ENCODE assay signal across 1 cellular context in the genomic region with DNA sequence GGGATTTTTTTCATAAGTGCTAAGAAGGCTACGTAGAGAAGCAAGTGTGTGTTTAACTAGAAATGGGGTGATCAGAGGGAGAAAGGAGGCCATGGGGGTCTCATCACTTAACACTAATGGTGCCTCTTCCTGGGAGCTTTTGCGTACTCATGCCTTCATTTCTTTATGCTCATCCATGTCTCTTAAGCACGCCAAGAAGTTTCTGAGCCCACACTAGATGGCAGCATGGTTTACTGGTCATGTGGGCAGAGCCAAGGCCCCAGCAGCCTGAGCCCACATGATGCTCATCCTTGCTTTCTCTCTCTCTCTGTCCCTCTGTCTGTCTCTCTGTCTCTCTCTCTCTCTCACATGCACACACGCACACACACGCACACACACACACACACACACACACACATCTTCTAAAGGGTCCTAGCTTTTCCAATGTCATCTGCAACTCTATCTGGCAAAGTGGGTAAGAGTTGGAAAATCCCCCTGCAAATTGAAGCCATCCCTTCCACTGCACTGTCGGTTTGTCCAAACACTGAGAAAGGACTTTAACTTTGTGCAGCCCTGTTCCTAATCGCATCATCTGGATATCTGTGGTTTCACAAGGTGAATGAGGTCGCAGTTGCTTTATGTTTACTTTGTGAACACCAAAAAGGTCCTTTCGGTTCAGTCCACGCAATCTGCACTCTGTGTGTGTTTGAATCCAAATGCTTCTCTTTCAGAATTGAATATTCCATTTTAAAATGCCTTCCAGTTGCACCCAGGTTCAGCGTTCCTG.
TF ChIP-seq lines count a peak whose summit lies in the region.

No MANE protein-coding gene starts in this region.

TF ChIP-seq in HCT116, 20 proteins besides CTCF, POLR2A, EP300 and RAD21 (continued from another document):
- TF ChIP-seq, protein P1, sequence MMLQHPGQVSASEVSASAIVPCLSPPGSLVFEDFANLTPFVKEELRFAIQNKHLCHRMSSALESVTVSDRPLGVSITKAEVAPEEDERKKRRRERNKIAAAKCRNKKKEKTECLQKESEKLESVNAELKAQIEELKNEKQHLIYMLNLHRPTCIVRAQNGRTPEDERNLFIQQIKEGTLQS (IDR thresholded peaks at IDR 0.05), result no peak
- TF ChIP-seq ZNF274 (IDR thresholded peaks at IDR 0.05; ENCODE audit: low read depth, low read length), result no peak
- no peak for TF ChIP-seq SIN3A (IDR thresholded peaks at IDR 0.05; ENCODE audit: low read depth)
- TF ChIP-seq, protein P2, sequence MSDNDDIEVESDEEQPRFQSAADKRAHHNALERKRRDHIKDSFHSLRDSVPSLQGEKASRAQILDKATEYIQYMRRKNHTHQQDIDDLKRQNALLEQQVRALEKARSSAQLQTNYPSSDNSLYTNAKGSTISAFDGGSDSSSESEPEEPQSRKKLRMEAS (IDR thresholded peaks at IDR 0.05), result no peak
- no peak for TF ChIP-seq EGR1 (IDR thresholded peaks at IDR 0.05; ENCODE audit: low read depth)
- TF ChIP-seq POLR2AphosphoS5 (IDR thresholded peaks at IDR 0.05; ENCODE audit: low read depth, low read length), result no peak
